21 cellular contexts compared by ENCODE assay signal in the genomic region with DNA sequence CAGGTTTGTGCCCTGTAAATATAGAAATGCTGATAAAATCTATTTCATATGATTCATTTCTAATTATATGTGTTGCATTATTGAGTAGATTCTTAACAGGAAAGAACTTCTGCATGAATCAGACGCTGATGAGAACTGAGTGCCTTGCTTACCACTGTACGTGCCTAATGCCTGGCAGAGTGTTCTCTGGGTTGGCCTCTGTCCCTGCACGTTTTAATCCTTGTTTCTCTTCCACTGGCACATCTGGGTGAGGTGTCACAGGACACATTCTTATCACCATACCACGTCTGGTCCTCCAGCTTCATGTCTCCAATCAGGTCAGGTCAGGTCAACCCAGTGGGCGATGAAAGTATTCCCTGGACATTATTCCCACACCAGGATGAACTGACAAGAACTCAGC. TPM values are rescaled to one million over a fixed set of nuclear protein-coding genes. Genes with fewer than 3 reads are reported as not detected.
A peak's percentile ranks its signal among the peaks of the same experiment; 100 is the strongest.
DNase-seq lines count a peak whose midpoint lies in the region; ATAC-seq and TF ChIP-seq lines count a peak whose summit lies in the region.
"Had no signal": no experiment of that assay in that cellular context is flagged by ENCODE, and none has a peak within 500 bp of the region (broad histone marks: within the 10 kb centered on the region; RNA-seq: fewer than 3 reads in every experiment).

No MANE protein-coding gene starts in this region.

- H3K4me1 ChIP-seq in breast epithelium (no peaks in the 10 kb centered on the region), mammary epithelial cell (ENCODE audit: insufficient read depth, low read length) (no peaks in the 10 kb centered on the region), foreskin keratinocyte (peaks cover 2% of the 10 kb centered on the region), skeletal muscle satellite cell (ENCODE audit: control insufficient read depth, insufficient read depth, low read length) (peaks cover 4% of the 10 kb centered on the region)
- no peaks in the 10 kb centered on the region for H3K4me1 ChIP-seq in CD8-positive, alpha-beta memory T cell (ENCODE audit: insufficient read depth, low read length)
- H3K4me1 ChIP-seq: prostate gland, tibial artery had no signal

- H3K4me3 Mint-ChIP-seq in MCF 10A (ENCODE audit: unreplicated experiment) = no peak overlapping the region
- no peak overlapping the region for H3K4me3 Mint-ChIP-seq in CD8-positive, alpha-beta memory T cell
- H3K4me3 Mint-ChIP-seq: IgD-negative memory B cell; stimulated activated memory B cell treated with anti-CD40 and anti-IgM and Interleukin-4, amounts not matched to agents 10 μg/mL and 1 μg/mL and 100 μg/mL, for 72 hours had no signal

- no peaks in the 10 kb centered on the region for H3K9me3 Mint-ChIP-seq in MCF 10A (ENCODE audit: unreplicated experiment)
- H3K9me3 Mint-ChIP-seq in CD8-positive, alpha-beta memory T cell = peaks cover 2 to 13% (median 7%) of the 10 kb centered on the region in 5 donors

- H3K27me3 ChIP-seq in breast epithelium = no peaks in the 10 kb centered on the region
- no peaks in the 10 kb centered on the region for H3K27me3 ChIP-seq in mammary epithelial cell (ENCODE audit: insufficient read depth, low read length)
- H3K27me3 ChIP-seq in foreskin keratinocyte = no peaks in the 10 kb centered on the region
- no peaks in the 10 kb centered on the region for H3K27me3 ChIP-seq in skeletal muscle satellite cell (ENCODE audit: control insufficient read depth, insufficient read depth, low read length)
- no peaks in the 10 kb centered on the region for H3K27me3 ChIP-seq in CD8-positive, alpha-beta memory T cell (ENCODE audit: insufficient read depth, low read length, poor library complexity, severe bottlenecking)
- H3K27me3 ChIP-seq: tibial artery had no signal

- dilution Hi-C loops in mammary epithelial cell (cut with HindIII; ENCODE audit: low sequenced_read_pairs) = no loop called here

- peak; percentile 75 for ATAC-seq in foreskin keratinocyte
- ATAC-seq in GM18873 (IDR thresholded peaks at IDR 0.05; ENCODE audit: low FRiP score, unreplicated experiment) = no peak
- no peak for ATAC-seq in GM21526 (IDR thresholded peaks at IDR 0.05; ENCODE audit: low FRiP score, unreplicated experiment)
- ATAC-seq: stimulated activated memory B cell treated with anti-CD40 and anti-IgM and Interleukin-4, amounts not matched to agents 10 μg/mL and 1 μg/mL and 100 μg/mL, for 72 hours had no signal

- intact Hi-C loops in MCF 10A (cut with micrococcal nuclease) (no loop called here), breast epithelium (cut with DNase I; ENCODE audit: low total_unique reads) (no loop called here), mammary epithelial cell (cut with micrococcal nuclease) (no loop called here)

- no peaks in the 10 kb centered on the region for H3K36me3 ChIP-seq in breast epithelium
- no peaks in the 10 kb centered on the region for H3K36me3 ChIP-seq in mammary epithelial cell (ENCODE audit: insufficient read depth, low read length)
- H3K36me3 ChIP-seq in skeletal muscle satellite cell (ENCODE audit: insufficient read depth, low read length) = no peaks in the 10 kb centered on the region
- no peaks in the 10 kb centered on the region for H3K36me3 ChIP-seq in CD8-positive, alpha-beta memory T cell (ENCODE audit: insufficient read depth, low read length)
- H3K36me3 ChIP-seq: prostate gland, tibial artery had no signal

- CTCF ChIA-PET in MCF 10A (lab: Yijun Ruan, JAX) = interaction anchor here (1.0 kb wide), 1 partner anchor 398 kb away, joined by 5 read pairs; no protein-coding TSS in a partner anchor
- CTCF ChIA-PET in mammary epithelial cell (lab: Charles Lee; ENCODE audit: low non-redundant PET) = no interaction called here
- CTCF ChIA-PET in CD8-positive, alpha-beta memory T cell (lab: Charles Lee) = interaction anchor here (1.6 kb wide), 1 partner anchor 16 kb away, joined by 3 read pairs; no protein-coding TSS in a partner anchor

- H3K9ac ChIP-seq in mammary epithelial cell (ENCODE audit: insufficient read depth, low read length) (no peak overlapping the region), skeletal muscle satellite cell (ENCODE audit: low read depth, low read length) (no peak overlapping the region)

- POLR2A ChIA-PET in MCF 10A (lab: Yijun Ruan, JAX) = no interaction called here
- POLR2A ChIA-PET in CD8-positive, alpha-beta memory T cell (lab: Charles Lee) = no interaction called here

- BruUV-seq in MCF 10A (replicated peaks; lab: Mats Ljungman, UMichigan) (no TSS peak), mammary epithelial cell (replicated peaks; lab: Mats Ljungman, UMichigan) (no TSS peak)

- no peaks in the 10 kb centered on the region for H4K20me1 ChIP-seq in mammary epithelial cell (ENCODE audit: insufficient read depth, low read length)

- TF ChIP-seq CTCF in MCF 10A (IDR thresholded peaks at IDR 0.05; ENCODE audit: unreplicated experiment) (no peak), breast epithelium (IDR thresholded peaks at IDR 0.05) (no peak), mammary epithelial cell (conservative IDR thresholded peaks at IDR 0.05 in 1 of 2, IDR thresholded peaks at IDR 0.05 in 1 of 2; ENCODE audit: extremely low read depth in 1 of 2, insufficient read depth in 1 of 2, low read depth in 1 of 2, low read length in 2 of 2) (no peak), foreskin keratinocyte (conservative IDR thresholded peaks at IDR 0.05) (no peak)

- peaks cover 19% of the 10 kb centered on the region for H3K4me1 Mint-ChIP-seq in MCF 10A (ENCODE audit: insufficient read depth, unreplicated experiment)
- H3K4me1 Mint-ChIP-seq in CD8-positive, alpha-beta memory T cell = no peaks in the 10 kb centered on the region
- H3K4me1 Mint-ChIP-seq: IgD-negative memory B cell had no signal

- H3K79me2 ChIP-seq in mammary epithelial cell (ENCODE audit: insufficient read depth, low read length) = no peaks in the 10 kb centered on the region

- no peak overlapping the region for H2AFZ ChIP-seq in mammary epithelial cell (ENCODE audit: low read depth, low read length)

- no peaks in the 10 kb centered on the region for H3K36me3 Mint-ChIP-seq in MCF 10A (ENCODE audit: insufficient read depth, unreplicated experiment)
- H3K36me3 Mint-ChIP-seq in CD8-positive, alpha-beta memory T cell = peaks cover 0 to 17% (median 0%) of the 10 kb centered on the region in 3 donors

- H3K27ac Mint-ChIP-seq in MCF 10A (ENCODE audit: low read depth, unreplicated experiment) = peak overlapping the region; percentile 13
- no peak overlapping the region for H3K27ac Mint-ChIP-seq in CD8-positive, alpha-beta memory T cell
- H3K27ac Mint-ChIP-seq: stimulated activated memory B cell treated with anti-CD40 and anti-IgM and Interleukin-4, amounts not matched to agents 10 μg/mL and 1 μg/mL and 100 μg/mL, for 72 hours had no signal

- DNase-seq in MCF 10A (ENCODE audit: unreplicated experiment) (no peak), breast epithelium (ENCODE audit: low spot score in 2 of 2) (no peak), mammary epithelial cell (peak; percentile 66), foreskin keratinocyte (peak; percentile 35 to 64)
- DNase-seq in CD8-positive, alpha-beta memory T cell = no peak
- DNase-seq: 8988T, activated gamma-delta T cell, amniotic stem cell, DMS53, GOT3, head of caudate nucleus, islet precursor cell, NCI-H187, NCI-H510A, tibial artery had no signal

- in situ Hi-C loops in mammary epithelial cell (cut with MboI; ENCODE audit: low sequenced_read_pairs in 2 of 2) = no loop called here

- no peak for TF ChIP-seq POLR2A in breast epithelium (IDR thresholded peaks at IDR 0.05)

- 48% methylated on average over 5 of the region's 5 CpGs for WGBS in mammary epithelial cell (ENCODE audit: low coverage, missing lambda C conversion rate)

- no peak overlapping the region for H3K27ac ChIP-seq in breast epithelium
- H3K27ac ChIP-seq in mammary epithelial cell (ENCODE audit: insufficient read depth, low read depth, low read length) = no peak overlapping the region
- no peak overlapping the region for H3K27ac ChIP-seq in foreskin keratinocyte
- no peak overlapping the region for H3K27ac ChIP-seq in CD8-positive, alpha-beta memory T cell (ENCODE audit: low read depth, low read length)
- H3K27ac ChIP-seq: prostate gland, tibial artery had no signal

- H3K4me2 ChIP-seq in mammary epithelial cell (ENCODE audit: insufficient read depth, low read depth, low read length) (no peak overlapping the region), skeletal muscle satellite cell (ENCODE audit: low read length) (peak overlapping the region; percentile 15)

- H3K9me3 ChIP-seq in breast epithelium (peaks cover 0 to 4% of the 10 kb centered on the region in 2 donors), mammary epithelial cell (replicated peaks; ENCODE audit: insufficient read depth, low read length) (no peaks in the 10 kb centered on the region), skeletal muscle satellite cell (replicated peaks; ENCODE audit: low read length) (no peaks in the 10 kb centered on the region)
- no peaks in the 10 kb centered on the region for H3K9me3 ChIP-seq in CD8-positive, alpha-beta memory T cell (ENCODE audit: low read length)
- H3K9me3 ChIP-seq: prostate gland, tibial artery had no signal

- no peaks in the 10 kb centered on the region for H3K27me3 Mint-ChIP-seq in MCF 10A (ENCODE audit: insufficient read depth, unreplicated experiment)
- H3K27me3 Mint-ChIP-seq in CD8-positive, alpha-beta memory T cell = no peaks in the 10 kb centered on the region

- H3K4me3 ChIP-seq in breast epithelium (no peak overlapping the region), mammary epithelial cell (replicated peaks in 1 of 3; ENCODE audit: insufficient read depth in 1 of 3, low read depth in 2 of 3, low read length in 3 of 3) (no peak overlapping the region), skeletal muscle satellite cell (ENCODE audit: low read length) (no peak overlapping the region)
- no peak overlapping the region for H3K4me3 ChIP-seq in CD8-positive, alpha-beta memory T cell (ENCODE audit: low read length)
- H3K4me3 ChIP-seq: prostate gland, tibial artery had no signal

RNA-seq across cellular contexts. Expression of gene KLF3, which starts 53.6 kb away (rescaled TPM):
- total RNA-seq in MCF 10A (2022) (45.3 and 51.2 TPM in 2 replicates), breast epithelium (10 to 100 TPM; 33.4 to 48.5 (median 36.0) TPM), mammary epithelial cell (10 to 100 TPM; 24.2 to 41.3 TPM), foreskin keratinocyte (29.1 and 30.1 TPM in 2 replicates)
- polyA plus RNA-seq in mammary epithelial cell (11.6 TPM), foreskin keratinocyte (8.0 and 9.4 TPM in 2 replicates)
- polyA minus RNA-seq in mammary epithelial cell = 35.3 TPM
- total RNA-seq in skeletal muscle satellite cell (2012; rRNA removed) = 8.3 and 9.4 TPM in 2 replicates
- 10 to 100 TPM; 15.2 to 17.1 TPM for total RNA-seq in CD8-positive, alpha-beta memory T cell
- 72.9 TPM for polyA plus RNA-seq in CD8-positive, alpha-beta memory T cell

Comparison
In these comparisons a context has a peak if more than half of its experiments do, and no peak if none do; other contexts are left out.
1. DNase-seq: peak in mammary epithelial cell (single experiment) and foreskin keratinocyte (2 of 2); none in MCF 10A (single experiment), breast epithelium (0 of 2) and CD8-positive, alpha-beta memory T cell (0 of 5).